In genomic region chr22:29757096-29757495, GRCh38 we compare ENCODE assay signal across 1 cellular context.
TF ChIP-seq lines count a peak whose summit lies in the region.

No MANE protein-coding gene starts in this region.

TF ChIP-seq in K562, 482 proteins besides CTCF, POLR2A, EP300 and RAD21:
- TF ChIP-seq RBM25 (IDR thresholded peaks at IDR 0.05; ENCODE audit: low read depth, low read length, severe bottlenecking) (peak; percentile 50), ZNF121 (CRISPR knock-in tag; conservative IDR thresholded peaks at IDR 0.05) (no peak; the same call in 1 of the 2 replicates), ZFP36 (IDR thresholded peaks at IDR 0.05; ENCODE audit: low read depth, low read length, partially characterized antibody) (peak; percentile 52)
